ENCODE assay signal across 13 cellular contexts in the genomic region with DNA sequence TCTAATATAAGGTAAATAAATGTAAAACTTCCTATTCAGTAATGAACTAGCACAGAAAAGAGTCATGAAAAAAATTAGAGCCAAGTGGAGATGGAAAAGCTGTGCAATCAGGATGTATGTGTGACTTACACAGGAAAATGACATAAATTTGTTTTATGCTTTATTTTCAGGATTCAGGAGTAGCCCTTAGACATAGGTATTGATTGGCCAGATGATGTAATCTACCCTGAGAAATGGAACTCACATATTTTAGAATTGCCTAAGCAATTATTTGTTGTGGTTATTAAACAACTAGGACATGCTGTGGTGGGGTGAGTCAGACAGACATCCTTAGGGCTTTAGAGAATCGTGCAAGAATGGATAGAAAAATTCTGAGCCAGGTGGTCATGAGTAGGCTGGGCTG.
DNase-seq lines count a peak whose midpoint lies in the region; ATAC-seq and TF ChIP-seq lines count a peak whose summit lies in the region.
"Had no signal": no experiment of that assay in that cellular context is flagged by ENCODE, and none has a peak within 500 bp of the region (broad histone marks: within the 10 kb centered on the region; RNA-seq: fewer than 3 reads in every experiment).

No MANE protein-coding gene starts in this region.

- H4K20me1 ChIP-seq in smooth muscle cell (ENCODE audit: low read depth), result no peaks in the 10 kb centered on the region

- H3K4me2 ChIP-seq in smooth muscle cell, result no peak overlapping the region

- DNase-seq in DMS53 (lab: John Stamatoyannopoulos, UW) (peak; percentile 29), DMS53 treated with DMSO at 0.1 percent for 48 hours (lab: John Stamatoyannopoulos, UW; ENCODE audit: unreplicated experiment) (no peak), RWPE2 (ENCODE audit: low spot score) (peak; percentile 74), fibroblast of mammary gland (ENCODE audit: low read depth) (peak; percentile 93), smooth muscle cell (lab: John Stamatoyannopoulos, UW; ENCODE audit: unreplicated experiment) (no peak), DMS114 treated with DMSO at 0.1 percent for 48 hours (lab: John Stamatoyannopoulos, UW; ENCODE audit: unreplicated experiment) (no peak)
- DNase-seq in stimulated activated CD4-positive, alpha-beta T cell treated with anti-CD3 and anti-CD28 coated beads, Interleukin-4, amount 100 ng/mL, for 1 hour, result no peak
- DNase-seq: 8988T; activated CD4-positive, CD25-positive, alpha-beta regulatory T cell; activated naive CD4-positive, alpha-beta T cell treated with Interleukin-2 at 50 U/mL for 16 hours; small intestine had no signal

- H3K4me3 ChIP-seq in RWPE2 (ENCODE audit: severe bottlenecking) (no peak overlapping the region), fibroblast of mammary gland (ENCODE audit: control insufficient read depth, low read depth, low read length) (no peak overlapping the region), smooth muscle cell (no peak overlapping the region)
- H3K4me3 ChIP-seq: lung had no signal

- H2AFZ ChIP-seq in smooth muscle cell (ENCODE audit: low read depth), result no peak overlapping the region

- TF ChIP-seq CTCF in RWPE2 (IDR thresholded peaks at IDR 0.05; ENCODE audit: poor library complexity, severe bottlenecking), result no peak
- no peak for TF ChIP-seq CTCF in fibroblast of mammary gland (conservative IDR thresholded peaks at IDR 0.05; ENCODE audit: control insufficient read depth, insufficient read depth, low read depth, low read length)
- no peak for TF ChIP-seq CTCF in smooth muscle cell (IDR thresholded peaks at IDR 0.05; ENCODE audit: borderline replicate concordance, insufficient read depth, poor library complexity, severe bottlenecking)

- peaks cover 44% of the 10 kb centered on the region for H3K4me1 ChIP-seq in RWPE2 (ENCODE audit: insufficient read depth, poor library complexity, severe bottlenecking)
- no peaks in the 10 kb centered on the region for H3K4me1 ChIP-seq in smooth muscle cell (ENCODE audit: low read depth)

- no peaks in the 10 kb centered on the region for H3K36me3 ChIP-seq in RWPE2 (ENCODE audit: low read depth)
- H3K36me3 ChIP-seq in smooth muscle cell (ENCODE audit: low read depth), result no peaks in the 10 kb centered on the region

- peak overlapping the region; percentile 44 for H3K27ac ChIP-seq in RWPE2 (ENCODE audit: poor library complexity, severe bottlenecking)
- peak overlapping the region; percentile 65 for H3K27ac ChIP-seq in smooth muscle cell (ENCODE audit: low read depth)

- H3K9ac ChIP-seq in smooth muscle cell (ENCODE audit: low read depth), result no peak overlapping the region

- 13% methylated on average over 1 of the region's 1 CpG for WGBS in smooth muscle cell (ENCODE audit: low lambda C conversion rate)

- H3K9me3 ChIP-seq in RWPE2 (ENCODE audit: severe bottlenecking) (no peaks in the 10 kb centered on the region), smooth muscle cell (replicated peaks; ENCODE audit: low read depth) (no peaks in the 10 kb centered on the region)

- H3K27me3 ChIP-seq in RWPE2 (ENCODE audit: insufficient read depth, poor library complexity, severe bottlenecking), result no peaks in the 10 kb centered on the region
- H3K27me3 ChIP-seq in smooth muscle cell (ENCODE audit: low read depth), result no peaks in the 10 kb centered on the region

- ATAC-seq in RWPE2 (ENCODE audit: low read depth), result peak; percentile 99
- ATAC-seq in GM18909 (IDR thresholded peaks at IDR 0.05; ENCODE audit: poor library complexity, unreplicated experiment), result no peak

- H3K79me2 ChIP-seq in smooth muscle cell (ENCODE audit: low read depth), result no peaks in the 10 kb centered on the region

- no peaks in the 10 kb centered on the region for H3F3A ChIP-seq in smooth muscle cell (ENCODE audit: low read depth)

Comparison
In these comparisons a context has a peak if more than half of its experiments do, and no peak if none do; other contexts are left out.
1. DNase-seq: peak in DMS53 (single experiment), RWPE2 (single experiment) and fibroblast of mammary gland (single experiment); none in DMS53 treated with DMSO at 0.1 percent for 48 hours (single experiment), smooth muscle cell (single experiment), DMS114 treated with DMSO at 0.1 percent for 48 hours (single experiment) and stimulated activated CD4-positive, alpha-beta T cell treated with anti-CD3 and anti-CD28 coated beads, Interleukin-4, amount 100 ng/mL, for 1 hour (single experiment).